Comparison of ENCODE assay signal across 19 cellular contexts in the genomic region with DNA sequence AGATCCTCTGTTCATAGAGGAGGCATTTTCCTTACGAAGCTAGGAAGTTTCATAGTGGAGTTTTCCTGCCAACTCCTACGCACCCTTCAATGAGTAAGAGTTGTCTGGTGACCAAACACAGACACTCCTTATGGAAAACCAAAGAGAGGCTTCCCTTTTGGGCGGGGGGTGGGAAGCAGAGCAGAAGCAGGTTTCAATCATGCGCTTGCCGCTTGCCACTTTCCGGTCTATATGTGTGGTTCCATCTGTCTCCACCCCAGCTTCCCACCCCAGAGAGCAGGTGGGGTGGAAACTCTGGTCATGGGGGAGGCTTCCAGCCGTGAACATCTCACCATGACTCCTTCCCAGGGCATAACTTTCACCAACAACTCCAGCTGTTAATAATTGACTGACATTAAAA.
DNase-seq lines count a peak whose midpoint lies in the region; ATAC-seq and TF ChIP-seq lines count a peak whose summit lies in the region.
"Had no signal": no experiment of that assay in that cellular context is flagged by ENCODE, and none has a peak within 500 bp of the region (broad histone marks: within the 10 kb centered on the region; RNA-seq: fewer than 3 reads in every experiment).

No MANE protein-coding gene starts in this region.

- H3K36me3 ChIP-seq in uterus: no peaks in the 10 kb centered on the region
- H3K36me3 ChIP-seq: esophagus squamous epithelium had no signal

- no peaks in the 10 kb centered on the region for H3K9me3 ChIP-seq in uterus
- H3K9me3 ChIP-seq: esophagus squamous epithelium, mucosa of descending colon had no signal

- no peaks in the 10 kb centered on the region for H3K27me3 ChIP-seq in uterus
- H3K27me3 ChIP-seq: esophagus squamous epithelium had no signal

- DNase-seq in cardiac septum (ENCODE audit: low spot score): peak; percentile 43
- no peak for DNase-seq in Right ventricle myocardium superior
- DNase-seq in cardiac fibroblast (ENCODE audit: low read depth in 2 of 2): peak; percentile 74 to 78
- peak; percentile 9 for DNase-seq in inferior parietal cortex (ENCODE audit: extremely low spot score)
- DNase-seq in uterus: peak in 1 of 2 donors; percentile 51
- DNase-seq in ureter (ENCODE audit: low spot score): no peak
- no peak for DNase-seq in C1 segment of cervical spinal cord (lab: John Stamatoyannopoulos, UW)
- DNase-seq: activated B cell treated with CpG ODN at 0.5 μM for 24 hours; caudate nucleus; CD4-positive, CD25-positive, alpha-beta regulatory T cell; esophagus squamous epithelium; hippocampal formation; mucosa of descending colon; NCI-H526 treated with DMSO at 0.1 percent for 48 hours; SIG-M5; T-helper 17 cell had no signal

- intact Hi-C loops in cardiac septum (cut with DNase I): no loop called here
- intact Hi-C loops in Right ventricle myocardium superior (cut with DNase I): no loop called here
- intact Hi-C loops in uterus (cut with DNase I; ENCODE audit: low total_unique reads): no loop called here

- no peak for ATAC-seq in Right ventricle myocardium superior (ENCODE audit: poor library complexity)
- ATAC-seq in HG02870 (IDR thresholded peaks at IDR 0.05; ENCODE audit: unreplicated experiment): no peak
- ATAC-seq: mucosa of descending colon; stimulated activated memory B cell treated with anti-CD40 and anti-IgM and Interleukin-4, amounts not matched to agents 10 μg/mL and 1 μg/mL and 100 μg/mL, for 72 hours; T-helper 17 cell had no signal

- no peak for TF ChIP-seq POLR2A in uterus (IDR thresholded peaks at IDR 0.05)

- TF ChIP-seq CTCF in cardiac fibroblast (IDR thresholded peaks at IDR 0.05; ENCODE audit: low read depth, low read length): no peak
- TF ChIP-seq CTCF in uterus (IDR thresholded peaks at IDR 0.05): no peak

- H3K4me3 ChIP-seq in cardiac fibroblast (replicated peaks in 1 of 2; ENCODE audit: low read depth in 2 of 2, low read length in 2 of 2) (no peak overlapping the region), uterus (no peak overlapping the region)
- H3K4me3 ChIP-seq: esophagus squamous epithelium, mucosa of descending colon had no signal

- peaks cover 0 to 4% of the 10 kb centered on the region in 2 donors for H3K4me1 ChIP-seq in uterus
- H3K4me1 ChIP-seq: esophagus squamous epithelium had no signal

- H3K27ac ChIP-seq in uterus: peak overlapping the region; percentile 39 to 47
- H3K27ac ChIP-seq: esophagus squamous epithelium, HL-60 had no signal

Comparison
In these comparisons a context has a peak if more than half of its experiments do, and no peak if none do; other contexts are left out.
1. DNase-seq: peak in cardiac septum (single experiment), cardiac fibroblast (2 of 2) and inferior parietal cortex (single experiment); none in Right ventricle myocardium superior (single experiment), ureter (single experiment) and C1 segment of cervical spinal cord (0 of 14).